ENCODE assay signal across 11 cellular contexts in the genomic region with DNA sequence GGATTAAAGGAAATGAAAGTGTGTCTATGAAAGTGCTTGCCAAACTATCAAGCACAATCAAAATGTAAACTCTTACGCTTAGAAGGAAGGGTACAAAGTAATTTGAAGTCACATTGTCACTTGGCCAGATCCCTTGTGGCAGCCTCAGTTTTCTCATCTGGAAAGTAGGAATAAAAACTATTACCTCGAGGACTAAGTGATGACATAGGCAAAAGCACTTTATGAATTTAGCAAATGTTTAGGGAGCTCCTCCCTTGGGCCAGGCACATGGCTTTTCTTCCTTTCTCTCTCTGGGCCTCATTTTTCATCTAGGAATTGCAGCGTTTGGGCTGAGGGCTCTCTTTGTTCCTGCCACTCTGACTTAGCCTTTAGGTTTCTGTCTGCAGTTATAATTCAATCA. TPM values are rescaled to one million over a fixed set of nuclear protein-coding genes. Genes with fewer than 3 reads are reported as not detected.
"Had no signal": no experiment of that assay in that cellular context is flagged by ENCODE, and none has a peak within 500 bp of the region (broad histone marks: within the 10 kb centered on the region; RNA-seq: fewer than 3 reads in every experiment).

No MANE protein-coding gene starts in this region.

- H3K9ac ChIP-seq: KMS-11 had no signal

- H3K9me3 Mint-ChIP-seq: GM23338, H9, HFFc6, IgD-negative memory B cell had no signal

- H2AFZ ChIP-seq: GM23338 had no signal

- H3K27ac ChIP-seq: HL-60, KMS-11 had no signal

- ATAC-seq: GM23338 had no signal

- DNase-seq: H9, HCEC 1CT, HFFc6, KBM-7 had no signal

- H3K27ac Mint-ChIP-seq: GM23338, H9, HFFc6, IgD-negative memory B cell had no signal

- H3K36me3 Mint-ChIP-seq: IgD-negative memory B cell had no signal

- H3K4me1 Mint-ChIP-seq: GM23338, H9 had no signal

- FAIRE-seq: H1, H54 had no signal

- H3K4me3 ChIP-seq: GM23338 had no signal

- H3K4me3 Mint-ChIP-seq: GM23338, H9, HFFc6, IgD-negative memory B cell had no signal

- H3K4me2 ChIP-seq: GM23338, KMS-11 had no signal

RNA-seq across cellular contexts. Expression of a gene that starts 36.5 kb away (rescaled TPM):
- total RNA-seq: HFFc6, HT1080 had no signal

RNA-seq across cellular contexts. Expression of a gene that starts 55.1 kb away (rescaled TPM):
- total RNA-seq: GM23338, H1, H9, HFFc6, HT1080 had no signal
- polyA plus RNA-seq: GM23338, H1, IgD-negative memory B cell had no signal
